Comparison of ENCODE assay signal across 22 cellular contexts in the genomic region with DNA sequence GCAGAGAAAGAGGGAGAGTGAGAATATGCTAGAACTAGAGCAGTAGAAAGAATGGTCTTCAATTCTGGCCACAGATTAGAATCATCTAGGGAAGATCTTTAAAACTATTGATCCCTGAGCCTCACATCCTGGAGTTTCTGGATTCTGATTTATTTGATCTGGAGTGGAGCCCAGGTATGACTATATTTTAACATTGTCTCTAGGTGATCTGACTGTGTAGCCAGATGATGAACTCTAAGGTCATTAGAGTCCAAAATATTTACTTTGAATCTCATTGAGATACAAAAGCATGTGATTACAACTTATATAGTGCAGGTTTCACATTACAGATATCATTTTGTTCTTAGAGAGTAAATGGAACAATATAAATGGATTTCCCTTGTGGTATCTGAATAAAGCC.
"Had no signal": no experiment of that assay in that cellular context is flagged by ENCODE, and none has a peak within 500 bp of the region (broad histone marks: within the 10 kb centered on the region; RNA-seq: fewer than 3 reads in every experiment).

No MANE protein-coding gene starts in this region.

- H3K9me3 ChIP-seq: body of pancreas, colonic mucosa, lower lobe of right lung, sigmoid colon, upper lobe of right lung had no signal

- H2AFZ ChIP-seq: parathyroid adenoma had no signal

- H3K27me3 ChIP-seq: body of pancreas, colonic mucosa, sigmoid colon, upper lobe of right lung had no signal

- H3K4me3 Mint-ChIP-seq: activated CD4-positive, alpha-beta T cell treated with anti-CD3 and anti-CD28 coated beads for 36 hours; activated naive CD8-positive, alpha-beta T cell treated with anti-CD3 and anti-CD28 coated beads for 36 hours; nephron; stimulated activated effector memory CD8-positive, alpha-beta T cell treated with anti-CD3 and anti-CD28 coated beads, Interleukin-12 subunit alpha, Interleukin-12 subunit beta, amount 100 ng/mL, for 72 hours; WTC11 had no signal

- H3K4me1 Mint-ChIP-seq: activated CD4-positive, alpha-beta T cell treated with anti-CD3 and anti-CD28 coated beads for 36 hours; activated naive CD8-positive, alpha-beta T cell treated with anti-CD3 and anti-CD28 coated beads for 36 hours; stimulated activated effector memory CD8-positive, alpha-beta T cell treated with anti-CD3 and anti-CD28 coated beads, Interleukin-12 subunit alpha, Interleukin-12 subunit beta, amount 100 ng/mL, for 72 hours; WTC11 had no signal

- H3K9me3 Mint-ChIP-seq: nephron; stimulated activated effector memory CD8-positive, alpha-beta T cell treated with anti-CD3 and anti-CD28 coated beads, Interleukin-12 subunit alpha, Interleukin-12 subunit beta, amount 100 ng/mL, for 72 hours; WTC11 had no signal

- H3K9ac ChIP-seq: parathyroid adenoma had no signal

- H3K4me3 ChIP-seq: body of pancreas, colonic mucosa, lower lobe of right lung, sigmoid colon, upper lobe of right lung had no signal

- H3K27ac Mint-ChIP-seq: activated CD4-positive, alpha-beta T cell treated with anti-CD3 and anti-CD28 coated beads for 36 hours; activated naive CD8-positive, alpha-beta T cell treated with anti-CD3 and anti-CD28 coated beads for 36 hours; stimulated activated effector memory CD8-positive, alpha-beta T cell treated with anti-CD3 and anti-CD28 coated beads, Interleukin-12 subunit alpha, Interleukin-12 subunit beta, amount 100 ng/mL, for 72 hours; WTC11 had no signal

- H3K79me2 ChIP-seq: parathyroid adenoma had no signal

- H3K27ac ChIP-seq: body of pancreas, colonic mucosa, lower lobe of right lung, parathyroid adenoma, sigmoid colon, upper lobe of right lung had no signal

- FAIRE-seq: islet of Langerhans, TTC549 had no signal

- H3K27me3 Mint-ChIP-seq: activated naive CD8-positive, alpha-beta T cell treated with anti-CD3 and anti-CD28 coated beads for 36 hours had no signal

- ATAC-seq: activated CD4-positive, alpha-beta T cell treated with anti-CD3 and anti-CD28 coated beads for 36 hours; body of pancreas; left cardiac atrium; lower lobe of right lung; stimulated activated effector memory CD8-positive, alpha-beta T cell treated with anti-CD3 and anti-CD28 coated beads, Interleukin-12 subunit alpha, Interleukin-12 subunit beta, amount 100 ng/mL, for 72 hours; upper lobe of right lung; WTC11 had no signal

- H3K36me3 Mint-ChIP-seq: activated naive CD8-positive, alpha-beta T cell treated with anti-CD3 and anti-CD28 coated beads for 36 hours; stimulated activated effector memory CD8-positive, alpha-beta T cell treated with anti-CD3 and anti-CD28 coated beads, Interleukin-12 subunit alpha, Interleukin-12 subunit beta, amount 100 ng/mL, for 72 hours; WTC11 had no signal

- DNase-seq: activated CD4-positive, alpha-beta T cell treated with anti-CD3 and anti-CD28 coated beads for 36 hours; activated CD4-positive, alpha-beta T cell treated with anti-CD3 and anti-CD28 coated beads, Interleukin-2, amount 50 U/mL, for 48 hours; activated naive CD8-positive, alpha-beta T cell treated with anti-CD3 and anti-CD28 coated beads for 36 hours; activated T-cell treated with anti-CD3 and anti-CD28 coated beads for 4 hours; body of pancreas; caudate nucleus; colonic mucosa; erythroblast; foreskin melanocyte; glutamatergic neuron; hippocampal formation; left cardiac atrium; lower lobe of right lung; sigmoid colon; stimulated activated CD4-positive, alpha-beta T cell treated with anti-CD3 and anti-CD28 coated beads, Interleukin-4, amount 100 ng/mL, for 24 hours; upper lobe of right lung had no signal

- H3K4me1 ChIP-seq: body of pancreas, colonic mucosa, lower lobe of right lung, parathyroid adenoma, sigmoid colon, upper lobe of right lung had no signal

- H3K36me3 ChIP-seq: colonic mucosa, lower lobe of right lung, sigmoid colon, upper lobe of right lung had no signal
